14 cellular contexts compared by ENCODE assay signal in genomic region chr3:67037615-67038014, GRCh38. TPM values are rescaled to one million over a fixed set of nuclear protein-coding genes. Genes with fewer than 3 reads are reported as not detected.
DNase-seq lines count a peak whose midpoint lies in the region; ATAC-seq, FAIRE-seq and TF ChIP-seq lines count a peak whose summit lies in the region.
"Had no signal": no experiment of that assay in that cellular context is flagged by ENCODE, and none has a peak within 500 bp of the region (broad histone marks: within the 10 kb centered on the region; RNA-seq: fewer than 3 reads in every experiment).

No MANE protein-coding gene starts in this region.

- H3K27ac Mint-ChIP-seq in activated T-helper 1 cell treated with anti-CD3 and anti-CD28 coated beads, Interleukin-12 subunit alpha, Interleukin-12 subunit beta, Interleukin-2, Interleukin-4 antibody, amounts not matched to agents 30 ng/mL and 10 ng/mL and 1 ng/mL, durations not matched to agents 14 hours and 24 hours and 36 hours: no peak overlapping the region
- H3K27ac Mint-ChIP-seq in osteocyte (ENCODE audit: unreplicated experiment): no peak overlapping the region
- H3K27ac Mint-ChIP-seq: dendritic cell treated with granulocyte-macrophage colony-stimulating factor and Interleukin-4, amounts not matched to agents 40 ng/mL and 50 ng/mL, for 4 days; nephron progenitor cell had no signal

- no peaks in the 10 kb centered on the region for H4K20me1 ChIP-seq in DOHH2 (ENCODE audit: control insufficient read depth, insufficient read depth, low read depth, low read length)
- H4K20me1 ChIP-seq: BLaER1 had no signal

- no peaks in the 10 kb centered on the region for H3K79me2 ChIP-seq in DOHH2 (ENCODE audit: control insufficient read depth, low read length)

- no peak overlapping the region for H3K4me3 Mint-ChIP-seq in activated T-helper 1 cell treated with anti-CD3 and anti-CD28 coated beads, Interleukin-12 subunit alpha, Interleukin-12 subunit beta, Interleukin-2, Interleukin-4 antibody, amounts not matched to agents 30 ng/mL and 10 ng/mL and 1 ng/mL, durations not matched to agents 14 hours and 24 hours and 36 hours
- no peak overlapping the region for H3K4me3 Mint-ChIP-seq in osteocyte (ENCODE audit: unreplicated experiment)
- H3K4me3 Mint-ChIP-seq: dendritic cell treated with granulocyte-macrophage colony-stimulating factor and Interleukin-4, amounts not matched to agents 40 ng/mL and 50 ng/mL, for 4 days; nephron progenitor cell had no signal

- H3K36me3 ChIP-seq in DOHH2 (ENCODE audit: control insufficient read depth, low read length): no peaks in the 10 kb centered on the region
- H3K36me3 ChIP-seq in bronchial epithelial cell (ENCODE audit: control insufficient read depth, insufficient read depth, low read length): no peaks in the 10 kb centered on the region
- H3K36me3 ChIP-seq in left ventricle myocardium inferior: no peaks in the 10 kb centered on the region
- H3K36me3 ChIP-seq: BLaER1, SJSA1 had no signal

- H3K36me3 Mint-ChIP-seq in activated T-helper 1 cell treated with anti-CD3 and anti-CD28 coated beads, Interleukin-12 subunit alpha, Interleukin-12 subunit beta, Interleukin-2, Interleukin-4 antibody, amounts not matched to agents 30 ng/mL and 10 ng/mL and 1 ng/mL, durations not matched to agents 14 hours and 24 hours and 36 hours (ENCODE audit: low read depth): no peaks in the 10 kb centered on the region
- no peaks in the 10 kb centered on the region for H3K36me3 Mint-ChIP-seq in osteocyte (ENCODE audit: unreplicated experiment)

- H3K4me1 Mint-ChIP-seq in activated T-helper 1 cell treated with anti-CD3 and anti-CD28 coated beads, Interleukin-12 subunit alpha, Interleukin-12 subunit beta, Interleukin-2, Interleukin-4 antibody, amounts not matched to agents 30 ng/mL and 10 ng/mL and 1 ng/mL, durations not matched to agents 14 hours and 24 hours and 36 hours (ENCODE audit: low read depth): no peaks in the 10 kb centered on the region
- H3K4me1 Mint-ChIP-seq in osteocyte (ENCODE audit: unreplicated experiment): no peaks in the 10 kb centered on the region
- H3K4me1 Mint-ChIP-seq: nephron progenitor cell had no signal

- no peaks in the 10 kb centered on the region for H3K9me2 ChIP-seq in DOHH2 (replicated peaks; ENCODE audit: control insufficient read depth, low read length)

- H3K4me3 ChIP-seq in DOHH2 (ENCODE audit: low read length) (no peak overlapping the region), bronchial epithelial cell (ENCODE audit: low read depth, low read length) (no peak overlapping the region), left ventricle myocardium inferior (no peak overlapping the region)
- H3K4me3 ChIP-seq: BLaER1, SJSA1 had no signal

- H3K4me2 ChIP-seq in DOHH2 (ENCODE audit: low read length): no peak overlapping the region
- H3K4me2 ChIP-seq: BLaER1 had no signal

- H3K4me1 ChIP-seq in DOHH2 (ENCODE audit: control insufficient read depth, low read length): peaks cover 28% of the 10 kb centered on the region
- H3K4me1 ChIP-seq in left ventricle myocardium inferior: no peaks in the 10 kb centered on the region
- H3K4me1 ChIP-seq: BLaER1, SJSA1 had no signal

- peaks cover 5% of the 10 kb centered on the region for H3K27me3 Mint-ChIP-seq in activated T-helper 1 cell treated with anti-CD3 and anti-CD28 coated beads, Interleukin-12 subunit alpha, Interleukin-12 subunit beta, Interleukin-2, Interleukin-4 antibody, amounts not matched to agents 30 ng/mL and 10 ng/mL and 1 ng/mL, durations not matched to agents 14 hours and 24 hours and 36 hours (ENCODE audit: insufficient read depth)
- H3K27me3 Mint-ChIP-seq in osteocyte (ENCODE audit: unreplicated experiment): peaks cover 5% of the 10 kb centered on the region
- H3K27me3 Mint-ChIP-seq: dendritic cell treated with granulocyte-macrophage colony-stimulating factor and Interleukin-4, amounts not matched to agents 40 ng/mL and 50 ng/mL, for 4 days had no signal

- peak; percentile 6 to 14 for DNase-seq in Kasumi-1 (lab: John Stamatoyannopoulos, UW)
- peak; percentile 30 for DNase-seq in bronchial epithelial cell (ENCODE audit: low read depth)
- DNase-seq in left ventricle myocardium inferior: no peak
- no peak for DNase-seq in activated T-helper 1 cell treated with anti-CD3 and anti-CD28 coated beads, Interleukin-12 subunit alpha, Interleukin-12 subunit beta, Interleukin-2, Interleukin-4 antibody, amounts not matched to agents 30 ng/mL and 10 ng/mL and 1 ng/mL, durations not matched to agents 14 hours and 24 hours and 36 hours (ENCODE audit: low spot score)
- DNase-seq in osteocyte (ENCODE audit: extremely low spot score, unreplicated experiment): no peak
- DNase-seq: activated CD4-positive, CD25-positive, alpha-beta regulatory T cell; NCI-H774; nephron progenitor cell had no signal

- H3K27me3 ChIP-seq in DOHH2 (ENCODE audit: control insufficient read depth, low read length) (no peaks in the 10 kb centered on the region), bronchial epithelial cell (ENCODE audit: control insufficient read depth, insufficient read depth, low read length) (no peaks in the 10 kb centered on the region), left ventricle myocardium inferior (ENCODE audit: low read depth) (no peaks in the 10 kb centered on the region)
- H3K27me3 ChIP-seq: BLaER1, SJSA1 had no signal

- intact Hi-C loops in left ventricle myocardium inferior (cut with micrococcal nuclease): loop anchor here (5.0 kb wide), 1 partner anchor 65 kb away; no protein-coding TSS in a partner anchor
- intact Hi-C loops in activated T-helper 1 cell treated with anti-CD3 and anti-CD28 coated beads, Interleukin-12 subunit alpha, Interleukin-12 subunit beta, Interleukin-2, Interleukin-4 antibody, amounts not matched to agents 30 ng/mL and 10 ng/mL and 1 ng/mL, durations not matched to agents 14 hours and 24 hours and 36 hours (cut with micrococcal nuclease): loop anchor here (1.0 kb wide), 2 partner anchors 66 to 99 kb away; no protein-coding TSS in a partner anchor

- ATAC-seq in HG02759 (IDR thresholded peaks at IDR 0.05; ENCODE audit: unreplicated experiment): no peak
- no peak for ATAC-seq in GM19463 (IDR thresholded peaks at IDR 0.05; ENCODE audit: unreplicated experiment)

- TF ChIP-seq CTCF in DOHH2 (IDR thresholded peaks at IDR 0.05; ENCODE audit: low read depth, low read length, poor library complexity, severe bottlenecking) (peak; percentile 42), bronchial epithelial cell (IDR thresholded peaks at IDR 0.05; ENCODE audit: insufficient read depth, low read length, severe bottlenecking) (no peak), left ventricle myocardium inferior (IDR thresholded peaks at IDR 0.05; ENCODE audit: borderline replicate concordance) (peak; percentile 49), osteocyte (IDR thresholded peaks at IDR 0.05) (no peak)

- no peaks in the 10 kb centered on the region for H3K9me3 Mint-ChIP-seq in activated T-helper 1 cell treated with anti-CD3 and anti-CD28 coated beads, Interleukin-12 subunit alpha, Interleukin-12 subunit beta, Interleukin-2, Interleukin-4 antibody, amounts not matched to agents 30 ng/mL and 10 ng/mL and 1 ng/mL, durations not matched to agents 14 hours and 24 hours and 36 hours
- H3K9me3 Mint-ChIP-seq in osteocyte (ENCODE audit: unreplicated experiment): no peaks in the 10 kb centered on the region
- H3K9me3 Mint-ChIP-seq: dendritic cell treated with granulocyte-macrophage colony-stimulating factor and Interleukin-4, amounts not matched to agents 40 ng/mL and 50 ng/mL, for 4 days; nephron progenitor cell had no signal

- H3F3A ChIP-seq in DOHH2 (ENCODE audit: control insufficient read depth, insufficient read depth): peaks cover 4% of the 10 kb centered on the region

- H3K27ac ChIP-seq in DOHH2 (ENCODE audit: low read depth, low read length): no peak overlapping the region
- H3K27ac ChIP-seq in left ventricle myocardium inferior (replicated peaks): no peak overlapping the region
- H3K27ac ChIP-seq: BLaER1, SJSA1 had no signal

- H3K9me3 ChIP-seq in DOHH2 (ENCODE audit: control insufficient read depth, insufficient read depth, low read length): peaks cover 13% of the 10 kb centered on the region
- H3K9me3 ChIP-seq in left ventricle myocardium inferior (replicated peaks): no peaks in the 10 kb centered on the region
- H3K9me3 ChIP-seq: SJSA1 had no signal

- no peak for FAIRE-seq in bronchial epithelial cell (lab: Jason Lieb, UNC)

RNA-seq across cellular contexts. Expression of gene KBTBD8, which starts 39.5 kb away (rescaled TPM):
- total RNA-seq in bronchial epithelial cell (1.6 and 2.0 TPM in 2 replicates), left ventricle myocardium inferior (3.6 TPM), osteocyte (0.37 and 0.75 TPM in 2 replicates)
- total RNA-seq in activated T-helper 1 cell treated with anti-CD3 and anti-CD28 coated beads, Interleukin-12 subunit alpha, Interleukin-12 subunit beta, Interleukin-2, Interleukin-4 antibody, amounts not matched to agents 30 ng/mL and 10 ng/mL and 1 ng/mL, durations not matched to agents 14 hours and 24 hours and 36 hours: 18.3 and 26.6 TPM in 2 replicates

Comparison
In these comparisons a context has a peak if more than half of its experiments do, and no peak if none do; other contexts are left out.
1. CTCF ChIP-seq: peak in DOHH2 (single experiment) and left ventricle myocardium inferior (single experiment); none in bronchial epithelial cell (single experiment) and osteocyte (single experiment).
2. DNase-seq: peak in Kasumi-1 (2 of 2) and bronchial epithelial cell (single experiment); none in left ventricle myocardium inferior (single experiment), activated T-helper 1 cell treated with anti-CD3 and anti-CD28 coated beads, Interleukin-12 subunit alpha, Interleukin-12 subunit beta, Interleukin-2, Interleukin-4 antibody, amounts not matched to agents 30 ng/mL and 10 ng/mL and 1 ng/mL, durations not matched to agents 14 hours and 24 hours and 36 hours (single experiment) and osteocyte (single experiment).